ENCODE assay signal across 18 cellular contexts in the genomic region with DNA sequence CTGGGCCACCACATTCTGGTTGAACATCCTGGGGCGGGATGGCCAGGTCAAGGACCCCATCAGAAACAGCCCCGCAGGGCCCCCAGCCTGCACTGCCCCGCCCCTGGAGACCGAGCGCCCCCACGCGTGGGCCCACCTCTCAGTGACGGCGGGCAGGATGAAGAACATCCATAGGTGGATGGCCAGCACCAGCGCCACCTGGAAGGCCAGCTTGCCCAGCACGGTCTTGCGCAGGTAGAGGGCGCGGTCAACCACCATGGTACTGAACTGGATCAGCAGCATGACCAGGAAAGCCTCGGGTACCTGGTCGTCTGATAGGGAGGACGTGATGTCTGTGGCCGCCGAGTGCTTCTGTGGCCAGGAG. TPM values are rescaled to one million over a fixed set of nuclear protein-coding genes. Genes with fewer than 3 reads are reported as not detected.
"Had no signal": no experiment of that assay in that cellular context is flagged by ENCODE, and none has a peak within 500 bp of the region (broad histone marks: within the 10 kb centered on the region; RNA-seq: fewer than 3 reads in every experiment).

No MANE protein-coding gene starts in this region.

- H3K4me3 ChIP-seq: left ventricle myocardium inferior, mucosa of descending colon, right atrium auricular region had no signal

- H3K9me3 ChIP-seq: left ventricle myocardium inferior, mucosa of descending colon, right atrium auricular region had no signal

- H3K4me3 Mint-ChIP-seq: activated CD8-positive, alpha-beta memory T cell treated with anti-CD3 and anti-CD28 coated beads, Interleukin-2, amount 10 ng/mL, durations not matched to agents 7 days and 5 days; activated naive CD8-positive, alpha-beta T cell treated with anti-CD3 and anti-CD28 coated beads for 36 hours; dendritic cell treated with granulocyte-macrophage colony-stimulating factor and Interleukin-4, amounts not matched to agents 40 ng/mL and 50 ng/mL, for 4 days; memory B cell; naive thymus-derived CD8-positive, alpha-beta T cell had no signal

- H3K9me3 Mint-ChIP-seq: activated naive CD8-positive, alpha-beta T cell treated with anti-CD3 and anti-CD28 coated beads for 36 hours; dendritic cell treated with granulocyte-macrophage colony-stimulating factor and Interleukin-4, amounts not matched to agents 40 ng/mL and 50 ng/mL, for 4 days; memory B cell; naive thymus-derived CD8-positive, alpha-beta T cell had no signal

- ATAC-seq: activated CD8-positive, alpha-beta memory T cell treated with anti-CD3 and anti-CD28 coated beads, Interleukin-2, amount 10 ng/mL, durations not matched to agents 7 days and 5 days; mucosa of descending colon; naive thymus-derived CD8-positive, alpha-beta T cell had no signal

- H3K27me3 ChIP-seq: brain microvascular endothelial cell, right atrium auricular region had no signal

- H3K4me1 ChIP-seq: right atrium auricular region had no signal

- H3K4me1 Mint-ChIP-seq: activated naive CD8-positive, alpha-beta T cell treated with anti-CD3 and anti-CD28 coated beads for 36 hours; memory B cell; naive thymus-derived CD8-positive, alpha-beta T cell had no signal

- H3K27me3 Mint-ChIP-seq: activated CD8-positive, alpha-beta memory T cell treated with anti-CD3 and anti-CD28 coated beads, Interleukin-2, amount 10 ng/mL, durations not matched to agents 7 days and 5 days; activated naive CD8-positive, alpha-beta T cell treated with anti-CD3 and anti-CD28 coated beads for 36 hours; dendritic cell treated with granulocyte-macrophage colony-stimulating factor and Interleukin-4, amounts not matched to agents 40 ng/mL and 50 ng/mL, for 4 days; memory B cell; naive thymus-derived CD8-positive, alpha-beta T cell had no signal

- H3K27ac Mint-ChIP-seq: activated CD8-positive, alpha-beta memory T cell treated with anti-CD3 and anti-CD28 coated beads, Interleukin-2, amount 10 ng/mL, durations not matched to agents 7 days and 5 days; dendritic cell treated with granulocyte-macrophage colony-stimulating factor and Interleukin-4, amounts not matched to agents 40 ng/mL and 50 ng/mL, for 4 days; memory B cell had no signal

- DNase-seq: activated CD4-positive, alpha-beta T cell treated with anti-CD3 and anti-CD28 coated beads for 1 hour; activated CD4-positive, alpha-beta T cell treated with anti-CD3 and anti-CD28 coated beads, Interleukin-2, amount 50 U/mL, for 4 hours; activated CD8-positive, alpha-beta memory T cell treated with anti-CD3 and anti-CD28 coated beads, Interleukin-2, amount 10 ng/mL, durations not matched to agents 7 days and 5 days; activated effector memory CD4-positive, alpha-beta T cell treated with Interleukin-2 at 50 U/mL for 16 hours; activated naive CD8-positive, alpha-beta T cell treated with anti-CD3 and anti-CD28 coated beads for 36 hours; activated T-cell treated with anti-CD3 and anti-CD28 coated beads, Interleukin-2, amount 50 U/mL, for 1 hour; brain microvascular endothelial cell; cerebellar nuclear complex; glutamatergic neuron; kidney; mucosa of descending colon; naive thymus-derived CD8-positive, alpha-beta T cell; trophoblast cell had no signal

- H3K27ac ChIP-seq: brain microvascular endothelial cell had no signal

RNA-seq across cellular contexts. Expression of gene SNAI3, which starts 33.6 kb away (rescaled TPM):
- total RNA-seq: SK-MEL-5 had no signal
